In genomic region chr1:157992813-157993178, GRCh38 we compare ENCODE assay signal across 10 cellular contexts. TPM values are rescaled to one million over a fixed set of nuclear protein-coding genes. Genes with fewer than 3 reads are reported as not detected.
DNase-seq lines count a peak whose midpoint lies in the region; ATAC-seq and TF ChIP-seq lines count a peak whose summit lies in the region.
"Had no signal": no experiment of that assay in that cellular context is flagged by ENCODE, and none has a peak within 500 bp of the region (broad histone marks: within the 10 kb centered on the region; RNA-seq: fewer than 3 reads in every experiment).

No MANE protein-coding gene starts in this region.

- no peaks in the 10 kb centered on the region for H3K9me3 Mint-ChIP-seq in Calu3 (ENCODE audit: low read depth, unreplicated experiment)

- WGBS in trophoblast cell (ENCODE audit: extremely low coverage, insufficient coverage, insufficient read length): no CpG with 5 or more reads among the region's 8 CpGs

- H3K4me2 ChIP-seq in trophoblast cell (ENCODE audit: low read length): peak overlapping the region; percentile 76

- peak overlapping the region; percentile 42 for H3K27ac ChIP-seq in trophoblast cell (ENCODE audit: low read depth, low read length)

- no peak for TF ChIP-seq CTCF in Calu3 (IDR thresholded peaks at IDR 0.05; ENCODE audit: unreplicated experiment)
- no peak for TF ChIP-seq CTCF in fibroblast of villous mesenchyme (IDR thresholded peaks at IDR 0.05; ENCODE audit: insufficient read depth, low read depth, low read length)

- peak overlapping the region; percentile 5 for H2AK5ac ChIP-seq in trophoblast cell (ENCODE audit: low read length)

- peak overlapping the region; percentile 93 for H3K4me3 Mint-ChIP-seq in Calu3 (ENCODE audit: low read depth, unreplicated experiment)

- H3K4me1 ChIP-seq in trophoblast cell (ENCODE audit: control insufficient read depth in 1 of 2, insufficient read depth in 2 of 2, low read length in 2 of 2): peaks cover 12 to 23% of the 10 kb centered on the region in 2 experiments

- peaks cover 2% of the 10 kb centered on the region for H3K9me3 ChIP-seq in trophoblast cell (ENCODE audit: insufficient read depth, low read depth, low read length)

- peak overlapping the region; percentile 9 for H2BK120ac ChIP-seq in trophoblast cell (ENCODE audit: insufficient read depth, low read length, poor library complexity)

- in situ Hi-C loops in SK-MEL-5 (cut with HindIII; ENCODE audit: low pct_unique_long_range_greater_than_20kb, low sequenced_read_pairs): no loop called here

- H3K9ac ChIP-seq in trophoblast cell (ENCODE audit: low read length): no peak overlapping the region

- intact Hi-C loops in Calu3 (cut with micrococcal nuclease; ENCODE audit: unreplicated experiment): loop anchor here (1.0 to 2.0 kb wide), 5 partner anchors 26 to 129 kb away; no protein-coding TSS in a partner anchor

- H2BK5ac ChIP-seq in trophoblast cell (ENCODE audit: low read depth, low read length, poor library complexity): peak overlapping the region; percentile 14

- H2AFZ ChIP-seq in trophoblast cell (ENCODE audit: insufficient read depth, low read length, poor library complexity): no peak overlapping the region

- H3K4me3 ChIP-seq in fibroblast of villous mesenchyme (ENCODE audit: low read depth, low read length) (peak overlapping the region; percentile 99), trophoblast cell (ENCODE audit: low read depth, low read length) (peak overlapping the region; percentile 94)

- peak overlapping the region; percentile 2 for H3K18ac ChIP-seq in trophoblast cell (ENCODE audit: low read length)

- peak overlapping the region; percentile 31 for H4K8ac ChIP-seq in trophoblast cell (ENCODE audit: low read depth, low read length)

- H3K27me3 ChIP-seq in trophoblast cell (ENCODE audit: insufficient read depth, low read length): no peaks in the 10 kb centered on the region

- H3K14ac ChIP-seq in trophoblast cell (ENCODE audit: low read length): peak overlapping the region; percentile 23

- CTCF ChIA-PET in Calu3 (lab: Charles Lee): interaction anchor here (0.6 to 6.3 kb wide), 19 partner anchors 9 to 740 kb away, joined by 3 to 137 read pairs (median 4); no protein-coding TSS in a partner anchor

- ATAC-seq in HG03378 (IDR thresholded peaks at IDR 0.05; ENCODE audit: unreplicated experiment) (no peak), GM19455 (IDR thresholded peaks at IDR 0.05; ENCODE audit: unreplicated experiment) (no peak), HG03108 (IDR thresholded peaks at IDR 0.05; ENCODE audit: unreplicated experiment) (no peak)

- peak overlapping the region; percentile 16 for H2BK12ac ChIP-seq in trophoblast cell (ENCODE audit: low read length)

- H3K36me3 ChIP-seq in trophoblast cell (ENCODE audit: control insufficient read depth in 1 of 2, insufficient read depth in 2 of 2, low read length in 2 of 2): peaks cover 0 to 6% of the 10 kb centered on the region in 2 experiments

- H3K4me1 Mint-ChIP-seq in Calu3 (ENCODE audit: low read depth, unreplicated experiment): peaks cover 36% of the 10 kb centered on the region

- BruUV-seq in Calu3 (replicated peaks; lab: Mats Ljungman, UMichigan): no TSS peak

- peaks cover 19% of the 10 kb centered on the region for H3K79me1 ChIP-seq in trophoblast cell (ENCODE audit: low read length)

- H3K36me3 Mint-ChIP-seq in Calu3 (ENCODE audit: insufficient read depth, unreplicated experiment): peaks cover 33% of the 10 kb centered on the region

- H3K27ac Mint-ChIP-seq in Calu3 (ENCODE audit: unreplicated experiment): peak overlapping the region; percentile 97

- no peak overlapping the region for H3K4ac ChIP-seq in trophoblast cell (ENCODE audit: low read depth, low read length)

- DNase-seq in Calu3 (no peak), SK-MEL-5 (ENCODE audit: low read depth, low spot score) (peak; percentile 26), fibroblast of villous mesenchyme (ENCODE audit: low read depth) (no peak), trophoblast cell (no peak)
- DNase-seq in activated CD4-positive, alpha-beta T cell treated with anti-CD3 and anti-CD28 coated beads, Interleukin-2, amount 50 U/mL, for 4 hours: no peak
- DNase-seq: cortex of kidney, NCI-H524 treated with DMSO at 0.1 percent for 48 hours had no signal

- H4K91ac ChIP-seq in trophoblast cell (ENCODE audit: low read depth, low read length): peak overlapping the region; percentile 96

- peak overlapping the region; percentile 43 for H4K12ac ChIP-seq in trophoblast cell (ENCODE audit: low read depth, low read length)

- peaks cover 17% of the 10 kb centered on the region for H3K27me3 Mint-ChIP-seq in Calu3 (ENCODE audit: unreplicated experiment)

- H3K23ac ChIP-seq in trophoblast cell (ENCODE audit: low read length): no peak overlapping the region

- H3K79me2 ChIP-seq in trophoblast cell (ENCODE audit: control insufficient read depth, insufficient read depth, low read length, poor library complexity): peaks cover 23% of the 10 kb centered on the region

RNA-seq across cellular contexts. Expression of gene KIRREL1, which starts 0.6 kb away (rescaled TPM):
- total RNA-seq in Calu3 (2022) (19.0 and 31.4 TPM in 2 replicates), fibroblast of villous mesenchyme (120 TPM in 2 replicates)
- total RNA-seq in SK-MEL-5 (2014; rRNA removed; shearing (Covaris generic)): 22.2 and 27.8 TPM in 2 replicates
- 38.6 and 45.6 TPM in 2 replicates for polyA plus RNA-seq in SK-MEL-5 (2015; cell fraction: cytosol; rRNA removed)
- 35.7 and 49.7 TPM in 2 replicates for polyA plus RNA-seq in SK-MEL-5 (2015; cell fraction: nucleus; rRNA removed)
- polyA plus RNA-seq in trophoblast cell (2013): 42.1 and 42.5 TPM in 2 replicates
